ENCODE assay signal across 21 cellular contexts in the genomic region with DNA sequence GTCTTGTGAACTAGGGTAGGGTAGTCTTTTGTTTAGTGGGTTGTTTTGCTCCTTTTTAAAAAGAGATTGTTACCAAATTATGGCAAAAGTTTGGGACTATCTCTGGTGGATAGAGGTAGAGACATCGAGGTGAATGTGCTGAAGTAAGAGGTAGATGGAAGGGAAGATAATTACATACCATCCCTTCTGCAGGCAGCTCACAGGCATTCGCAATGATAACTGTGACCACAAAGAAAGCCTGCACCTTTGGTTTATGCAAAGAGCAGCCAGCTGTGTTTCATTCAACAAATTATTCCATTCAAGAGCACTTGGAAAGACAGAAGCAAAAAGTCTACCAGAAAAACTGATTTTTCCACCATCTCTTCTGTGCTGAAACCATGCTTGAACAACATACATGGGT.
"Had no signal": no experiment of that assay in that cellular context is flagged by ENCODE, and none has a peak within 500 bp of the region (broad histone marks: within the 10 kb centered on the region; RNA-seq: fewer than 3 reads in every experiment).

No MANE protein-coding gene starts in this region.

- H3K4me1 Mint-ChIP-seq: naive B cell, natural killer cell had no signal

- H3K36me3 Mint-ChIP-seq: naive B cell; natural killer cell; stimulated activated naive B cell treated with anti-CD40 and anti-IgM and Interleukin-4, amounts not matched to agents 10 μg/mL and 1 μg/mL and 100 μg/mL, for 72 hours had no signal

- H3K4me3 Mint-ChIP-seq: mesothelial cell of epicardium; naive B cell; natural killer cell; stimulated activated naive B cell treated with anti-CD40 and anti-IgM and Interleukin-4, amounts not matched to agents 10 μg/mL and 1 μg/mL and 100 μg/mL, for 72 hours had no signal

- ATAC-seq: natural killer cell; sciatic nerve; stimulated activated naive B cell treated with anti-CD40 and anti-IgM and Interleukin-4, amounts not matched to agents 10 μg/mL and 1 μg/mL and 100 μg/mL, for 72 hours; stimulated activated naive CD8-positive, alpha-beta T cell treated with anti-CD3 and anti-CD28 coated beads, Interleukin-15, Interleukin-2, amounts not matched to agents 100 U/mL and 50 U/mL, for 24 hours; upper lobe of right lung had no signal

- H3K27ac Mint-ChIP-seq: mesothelial cell of epicardium; naive B cell; natural killer cell; stimulated activated naive B cell treated with anti-CD40 and anti-IgM and Interleukin-4, amounts not matched to agents 10 μg/mL and 1 μg/mL and 100 μg/mL, for 72 hours had no signal

- H3K9me3 Mint-ChIP-seq: natural killer cell; stimulated activated naive B cell treated with anti-CD40 and anti-IgM and Interleukin-4, amounts not matched to agents 10 μg/mL and 1 μg/mL and 100 μg/mL, for 72 hours had no signal

- H3K27me3 Mint-ChIP-seq: progenitor cell of endocrine pancreas had no signal

- DNase-seq: islet precursor cell; left ventricle myocardium inferior; mesendoderm; naive B cell; natural killer cell; ovary; stimulated activated CD4-positive, alpha-beta T cell treated with anti-CD3 and anti-CD28 coated beads, Interleukin-12 subunit alpha, Interleukin-12 subunit beta, amount 100 ng/mL, for 4 hours; stimulated activated CD4-positive, alpha-beta T cell treated with anti-CD3 and anti-CD28 coated beads, Interleukin-15, amount 100 ng/mL, for 24 hours; stimulated activated CD4-positive, alpha-beta T cell treated with anti-CD3 and anti-CD28 coated beads, Interleukin-2, amount 100 ng/mL, for 24 hours; stimulated activated CD4-positive, alpha-beta T cell treated with anti-CD3 and anti-CD28 coated beads, Interleukin-4, amount 100 ng/mL, for 1 hour; stimulated activated naive B cell treated with anti-CD40 and anti-IgM and Interleukin-4, amounts not matched to agents 10 μg/mL and 1 μg/mL and 100 μg/mL, for 72 hours; stimulated activated naive CD8-positive, alpha-beta T cell treated with anti-CD3 and anti-CD28 coated beads, Interleukin-15, Interleukin-2, amounts not matched to agents 100 U/mL and 50 U/mL, for 24 hours; stomach; testis; thyroid gland; transverse colon; upper lobe of right lung had no signal

- H3K9me3 ChIP-seq: left ventricle myocardium inferior, ovary, right atrium auricular region, stomach, testis, thyroid gland, transverse colon, upper lobe of right lung had no signal
